ENCODE assay signal across 8 cellular contexts in the genomic region with DNA sequence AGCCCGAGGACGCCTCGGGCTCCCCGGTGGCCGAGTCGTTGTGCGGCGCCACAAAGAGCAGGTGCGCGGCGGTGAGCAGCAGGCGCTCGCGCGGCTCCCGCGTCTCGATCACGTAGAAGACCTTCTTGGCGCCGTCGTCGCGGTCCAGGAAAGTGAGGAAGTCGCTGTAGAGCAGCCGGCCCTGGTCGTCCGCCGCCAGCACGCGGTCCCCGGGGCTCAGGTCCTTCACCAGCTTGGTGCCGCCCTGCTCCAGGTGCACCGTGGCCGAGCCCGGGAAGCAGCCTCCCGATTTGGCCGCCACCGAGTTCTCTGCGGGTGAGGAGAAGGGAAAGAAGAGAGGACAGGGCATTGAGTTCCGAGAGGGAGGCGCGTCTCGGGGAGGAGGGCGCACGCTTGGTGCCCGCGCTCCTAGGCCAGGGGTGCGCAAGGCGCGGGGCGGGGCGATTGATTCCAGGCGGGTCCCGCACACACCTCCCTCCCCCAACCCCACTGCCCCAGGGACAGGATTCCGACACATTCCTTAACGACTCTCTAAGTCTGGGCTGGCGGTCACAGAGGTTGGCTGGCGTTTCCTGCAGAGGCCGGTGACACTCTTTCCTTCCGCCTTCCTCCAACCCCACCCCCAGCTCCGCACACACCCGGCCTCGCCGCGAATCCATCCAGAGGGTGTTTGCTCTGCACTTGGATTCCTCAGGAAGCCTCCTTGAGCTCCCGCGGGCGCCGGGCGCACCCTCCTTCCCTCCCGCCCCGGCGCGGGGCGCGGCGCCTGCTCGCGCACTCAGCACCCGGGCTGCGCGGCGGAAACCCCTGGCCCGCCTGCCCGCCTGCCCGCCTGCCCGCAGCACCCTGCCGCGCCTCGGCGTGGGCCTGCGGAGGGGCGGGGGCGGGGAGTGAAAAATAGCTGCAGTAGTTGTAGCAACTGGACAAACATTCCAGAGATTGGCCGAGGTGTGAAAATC. TPM values are rescaled to one million over a fixed set of nuclear protein-coding genes. Genes with fewer than 3 reads are reported as not detected.
DNase-seq lines count a peak whose midpoint lies in the region; ATAC-seq and TF ChIP-seq lines count a peak whose summit lies in the region.

No MANE protein-coding gene starts in this region.

- H3K4me2 ChIP-seq in osteoblast (ENCODE audit: insufficient read depth, low read length), result peak overlapping the region; percentile 48

- no peak for TF ChIP-seq CTCF in osteoblast (IDR thresholded peaks at IDR 0.05; ENCODE audit: extremely low read depth, low read depth, low read length)

- H3K27me3 Mint-ChIP-seq in effector memory CD8-positive, alpha-beta T cell, result peaks cover 59 to 73% of the 10 kb centered on the region in 2 donors

- DNase-seq in NCI-H2029 treated with DMSO at 0.1 percent for 48 hours (lab: John Stamatoyannopoulos, UW), result peak; percentile 38
- no peak for DNase-seq in effector memory CD8-positive, alpha-beta T cell
- peak; percentile 90 for DNase-seq in osteoblast (ENCODE audit: insufficient read length, low spot score, missing footprints)
- DNase-seq in NCI-H128 (lab: John Stamatoyannopoulos, UW; ENCODE audit: unreplicated experiment), result no peak

- H3K4me1 Mint-ChIP-seq in effector memory CD8-positive, alpha-beta T cell (ENCODE audit: low read depth in 2 of 2), result peaks cover 3 to 14% of the 10 kb centered on the region in 2 donors

- no peaks in the 10 kb centered on the region for H3K79me2 ChIP-seq in osteoblast (ENCODE audit: insufficient read depth, low read length)

- peak overlapping the region; percentile 68 to 82 for H3K4me3 Mint-ChIP-seq in effector memory CD8-positive, alpha-beta T cell

- H3K9me3 ChIP-seq in ES-I3 (ENCODE audit: control insufficient read depth, insufficient read depth, low read length) (no peaks in the 10 kb centered on the region), osteoblast (ENCODE audit: low read depth, low read length) (no peaks in the 10 kb centered on the region)

- H3K27ac Mint-ChIP-seq in effector memory CD8-positive, alpha-beta T cell, result no peak overlapping the region

- H3K4me1 ChIP-seq in ES-I3 (ENCODE audit: insufficient read depth, low read length), result 0 out of 2 replicates have a peak, but pooled peaks cover 2% of the 10 kb centered on the region
- H3K4me1 ChIP-seq in osteoblast (ENCODE audit: insufficient read depth, low read length), result peaks cover 9% of the 10 kb centered on the region

- ATAC-seq in effector memory CD8-positive, alpha-beta T cell (replicated peaks), result no peak
- ATAC-seq in GM19467 (IDR thresholded peaks at IDR 0.05; ENCODE audit: unreplicated experiment) (no peak), HG03196 (IDR thresholded peaks at IDR 0.05; ENCODE audit: unreplicated experiment) (no peak), HG03175 (IDR thresholded peaks at IDR 0.05; ENCODE audit: unreplicated experiment) (no peak)

- H3K9me3 Mint-ChIP-seq in effector memory CD8-positive, alpha-beta T cell, result no peaks in the 10 kb centered on the region

- peaks cover 3% of the 10 kb centered on the region for H3K36me3 Mint-ChIP-seq in effector memory CD8-positive, alpha-beta T cell (ENCODE audit: insufficient read depth)

- no peaks in the 10 kb centered on the region for H3K36me3 ChIP-seq in ES-I3 (ENCODE audit: insufficient read depth, low read length)
- H3K36me3 ChIP-seq in osteoblast (ENCODE audit: insufficient read depth, low read length), result no peaks in the 10 kb centered on the region

- no peak overlapping the region for H3K27ac ChIP-seq in osteoblast (ENCODE audit: low read depth, low read length)

- peaks cover 76% of the 10 kb centered on the region for H3K27me3 ChIP-seq in osteoblast (ENCODE audit: insufficient read depth, low read length)

- H4K20me1 ChIP-seq in osteoblast (ENCODE audit: insufficient read depth, low read length), result no peaks in the 10 kb centered on the region

- peak overlapping the region; percentile 47; the same call in 1 of the 2 replicates for H3K9ac ChIP-seq in ES-I3 (ENCODE audit: low read depth, low read length)

- H2AFZ ChIP-seq in osteoblast (ENCODE audit: low read length), result no peak overlapping the region

- H3K4me3 ChIP-seq in osteoblast (ENCODE audit: insufficient read depth, low read length), result peak overlapping the region; percentile 16

RNA-seq across cellular contexts. Expression of gene SHH, which starts 8.6 kb away (rescaled TPM):
- total RNA-seq in osteoblast, result not detected in 2 replicates

Comparison
In these comparisons a context has a peak if more than half of its experiments do, and no peak if none do; other contexts are left out.
1. DNase-seq: peak in NCI-H2029 treated with DMSO at 0.1 percent for 48 hours (single experiment) and osteoblast (single experiment); none in effector memory CD8-positive, alpha-beta T cell (0 of 3) and NCI-H128 (single experiment).